8 cellular contexts compared by ENCODE assay signal in genomic region chr2:58428286-58428552, GRCh38.
DNase-seq lines count a peak whose midpoint lies in the region; ATAC-seq and TF ChIP-seq lines count a peak whose summit lies in the region.

No MANE protein-coding gene starts in this region.

- peak overlapping the region; percentile 88 for H3K4me3 ChIP-seq in WERI-Rb-1 (ENCODE audit: low read depth, low read length)
- H3K4me3 ChIP-seq in iPS-18c (ENCODE audit: insufficient read depth, low read depth, low read length), result peak overlapping the region; percentile 53
- H3K4me3 ChIP-seq in testis, result peak overlapping the region; percentile 49 to 56

- H3K4me1 ChIP-seq in testis, result no peaks in the 10 kb centered on the region

- TF ChIP-seq CTCF in WERI-Rb-1 (IDR thresholded peaks at IDR 0.05; ENCODE audit: low read depth, low read length) (no peak), testis (IDR thresholded peaks at IDR 0.05) (no peak)

- H3K9me3 ChIP-seq in WERI-Rb-1 (ENCODE audit: severe bottlenecking) (no peaks in the 10 kb centered on the region), iPS-18c (ENCODE audit: control insufficient read depth, insufficient read depth, low read length) (no peaks in the 10 kb centered on the region), testis (no peaks in the 10 kb centered on the region)

- no peak for ATAC-seq in GM19023 (IDR thresholded peaks at IDR 0.05; ENCODE audit: unreplicated experiment)

- H3K27me3 ChIP-seq in WERI-Rb-1 (ENCODE audit: insufficient read depth, low read depth, severe bottlenecking), result no peaks in the 10 kb centered on the region
- H3K27me3 ChIP-seq in testis, result no peaks in the 10 kb centered on the region

- WGBS in testis, 2 donors, result 0 to 1% methylated on average over 20 to 36 of the region's 37 CpGs

- TF ChIP-seq POLR2A in testis (IDR thresholded peaks at IDR 0.05), result no peak

- intact Hi-C loops in testis (cut with DNase I; ENCODE audit: low total_unique reads), result no loop called here

- H3K27ac ChIP-seq in WERI-Rb-1 (peak overlapping the region; percentile 84), testis (peak overlapping the region in 1 of 2 donors; percentile 36)

- H3K36me3 ChIP-seq in WERI-Rb-1 (no peaks in the 10 kb centered on the region), testis (ENCODE audit: low read depth, missing control alignments) (no peaks in the 10 kb centered on the region)

- DNase-seq in NCI-H82 (lab: John Stamatoyannopoulos, UW) (peak; percentile 68), NCI-H82 treated with DMSO at 0.1 percent for 48 hours (lab: John Stamatoyannopoulos, UW; ENCODE audit: unreplicated experiment) (no peak), HuH-7 (ENCODE audit: low spot score) (peak; percentile 30), WERI-Rb-1 (peak; percentile 49), testis (peak; percentile 41), SIG-M5 treated with dmso at 0.1 percent for 504 hours (lab: John Stamatoyannopoulos, UW; ENCODE audit: unreplicated experiment) (no peak)

Comparison
In these comparisons a context has a peak if more than half of its experiments do, and no peak if none do; other contexts are left out.
1. DNase-seq: peak in NCI-H82 (single experiment), HuH-7 (single experiment), WERI-Rb-1 (single experiment) and testis (single experiment); none in NCI-H82 treated with DMSO at 0.1 percent for 48 hours (single experiment) and SIG-M5 treated with dmso at 0.1 percent for 504 hours (single experiment).
2. Peak in every context shown above with its lines, with median percentiles within 50 percentile points of each other: H3K4me3 ChIP-seq.